In genomic region chr22:31230155-31230870, GRCh38 we compare ENCODE assay signal across 9 cellular contexts. TPM values are rescaled to one million over a fixed set of nuclear protein-coding genes. Genes with fewer than 3 reads are reported as not detected.
DNase-seq lines count a peak whose midpoint lies in the region; ATAC-seq and TF ChIP-seq lines count a peak whose summit lies in the region.
"Had no signal": no experiment of that assay in that cellular context is flagged by ENCODE, and none has a peak within 500 bp of the region (broad histone marks: within the 10 kb centered on the region; RNA-seq: fewer than 3 reads in every experiment).

No MANE protein-coding gene starts in this region.

- TF ChIP-seq CTCF in AG09309 (IDR thresholded peaks at IDR 0.05; ENCODE audit: control insufficient read depth, insufficient read depth, low read depth, low read length, missing control alignments) (no peak), choroid plexus epithelial cell (conservative IDR thresholded peaks at IDR 0.05; ENCODE audit: low read depth, low read length) (no peak), H9 (conservative IDR thresholded peaks at IDR 0.05) (no peak)

- H2BK20ac ChIP-seq in H9 (ENCODE audit: low read depth, low read length, poor library complexity, severe bottlenecking): no peak overlapping the region

- no peak overlapping the region for H3K4ac ChIP-seq in H9 (ENCODE audit: low read depth, low read length)

- no peaks in the 10 kb centered on the region for H3K23me2 ChIP-seq in H9 (ENCODE audit: insufficient read length, low read depth, low read length, poor library complexity, severe bottlenecking)

- H3K36me3 Mint-ChIP-seq in H9 (ENCODE audit: insufficient read depth in 1 of 3, low read depth in 3 of 3): peaks cover 3 to 40% (median 13%) of the 10 kb centered on the region in 3 experiments; a peak in 6 of 7 replicates

- H3K27ac ChIP-seq in muscle layer of colon (ENCODE audit: low read depth, low read length) (peak overlapping the region; percentile 48), H9 (ENCODE audit: insufficient read length, low read depth, low read length) (no peak overlapping the region)

- no peak overlapping the region for H3K4me2 ChIP-seq in H9 (ENCODE audit: insufficient read depth, insufficient read length, low read length)

- no peaks in the 10 kb centered on the region for H3K79me1 ChIP-seq in H9 (ENCODE audit: insufficient read depth, low read depth, low read length, poor library complexity, severe bottlenecking)

- no peaks in the 10 kb centered on the region for H3K9me3 Mint-ChIP-seq in H9

- no peak overlapping the region for H4K5ac ChIP-seq in H9 (ENCODE audit: insufficient read length, low read depth, low read length)

- DNase-seq in AG09309 (ENCODE audit: low read depth) (peak; percentile 57), Kasumi-1 (lab: John Stamatoyannopoulos, UW) (peak; percentile 36), choroid plexus epithelial cell (ENCODE audit: low read depth) (peak; percentile 81), H9 (no peak), GOT3 (lab: John Stamatoyannopoulos, UW) (no peak)
- DNase-seq: activated CD8-positive, alpha-beta memory T cell treated with anti-CD3 and anti-CD28 coated beads for 24 hours had no signal

- H3K23ac ChIP-seq in H9 (ENCODE audit: insufficient read length, low read depth, low read length): no peak overlapping the region

- no peak for ATAC-seq in GM18868 (IDR thresholded peaks at IDR 0.05; ENCODE audit: unreplicated experiment)
- no peak for ATAC-seq in GM21723 (IDR thresholded peaks at IDR 0.05; ENCODE audit: unreplicated experiment)

- H3K9ac ChIP-seq in muscle layer of colon (ENCODE audit: low read length): peak overlapping the region; percentile 10
- no peak overlapping the region for H3K9ac ChIP-seq in H9 (ENCODE audit: extremely low read depth, insufficient read length, low read length)

- no peak overlapping the region for H3K56ac ChIP-seq in H9 (ENCODE audit: insufficient read length, low read depth, low read length)

- no peak overlapping the region for H4K91ac ChIP-seq in H9 (ENCODE audit: insufficient read length, low read depth, low read length)

- no peak overlapping the region for H2BK120ac ChIP-seq in H9 (ENCODE audit: low read depth, low read length, poor library complexity, severe bottlenecking)

- no peak overlapping the region for H4K8ac ChIP-seq in H9 (replicated peaks; ENCODE audit: insufficient read length, low read depth, low read length)

- H3K4me1 ChIP-seq in muscle layer of colon (ENCODE audit: insufficient read depth, low read length) (peaks cover 35% of the 10 kb centered on the region), H9 (ENCODE audit: insufficient read depth, low read length) (no peaks in the 10 kb centered on the region)

- no peaks in the 10 kb centered on the region for H3K36me3 ChIP-seq in muscle layer of colon (ENCODE audit: insufficient read depth, low read length)

- no peak overlapping the region for H3K14ac ChIP-seq in H9 (ENCODE audit: insufficient read depth, low read length)

- no peak overlapping the region for H3T11ph ChIP-seq in H9 (ENCODE audit: low read length)

- H3K79me2 ChIP-seq in H9 (ENCODE audit: insufficient read depth, low read length): no peaks in the 10 kb centered on the region

- H2BK15ac ChIP-seq in H9 (ENCODE audit: low read depth, low read length): no peak overlapping the region

- no peaks in the 10 kb centered on the region for H3K27me3 ChIP-seq in muscle layer of colon (ENCODE audit: control insufficient read depth in 1 of 2, insufficient read depth in 2 of 2, low read length in 2 of 2)
- no peaks in the 10 kb centered on the region for H3K27me3 ChIP-seq in H9 (ENCODE audit: insufficient read depth, low read length)

- no peak overlapping the region for H3K18ac ChIP-seq in H9 (ENCODE audit: insufficient read length, low read depth, low read length)

- H3K4me3 ChIP-seq in AG09309 (ENCODE audit: control insufficient read depth, low read depth, low read length) (no peak overlapping the region), choroid plexus epithelial cell (ENCODE audit: low read depth, low read length) (no peak overlapping the region), muscle layer of colon (ENCODE audit: low read depth in 1 of 2, low read length in 2 of 2) (no peak overlapping the region)

- H3K4me1 Mint-ChIP-seq in H9: peaks cover 10 to 15% of the 10 kb centered on the region in 2 experiments

- H2AFZ ChIP-seq in H9 (ENCODE audit: low read length): no peak overlapping the region

- no peak overlapping the region for H2BK12ac ChIP-seq in H9 (ENCODE audit: insufficient read length, low read depth, low read length)

- H3K4me3 Mint-ChIP-seq in H9: no peak overlapping the region

- H2BK5ac ChIP-seq in H9 (ENCODE audit: insufficient read length, low read length): no peak overlapping the region

- no peaks in the 10 kb centered on the region for H4K20me1 ChIP-seq in H9 (ENCODE audit: control insufficient read depth, insufficient read depth, insufficient read length)

- no peak overlapping the region for H2AK5ac ChIP-seq in H9 (ENCODE audit: insufficient read length, low read length)

- H3K27me3 Mint-ChIP-seq in H9 (ENCODE audit: low read depth): no peaks in the 10 kb centered on the region

- no CpG with 5 or more reads among the region's 6 CpGs for WGBS in H9 (ENCODE audit: extremely low coverage, insufficient read length, low lambda C conversion rate)

- H3K27ac Mint-ChIP-seq in H9: peak overlapping the region in 1 of 3 experiments; percentile 70; a peak in 3 of 7 replicates

- H3K9me3 ChIP-seq in muscle layer of colon (ENCODE audit: low read length): no peaks in the 10 kb centered on the region
- no peaks in the 10 kb centered on the region for H3K9me3 ChIP-seq in H9 (ENCODE audit: control insufficient read depth, low read depth, low read length)

RNA-seq across cellular contexts. Expression of gene LIMK2, which starts 18.2 kb away (rescaled TPM):
- total RNA-seq in H9 (2021): 50.5 and 51.3 TPM in 2 replicates

Comparison
In these comparisons a context has a peak if more than half of its experiments do, and no peak if none do; other contexts are left out.
1. DNase-seq: peak in AG09309 (single experiment), Kasumi-1 (2 of 2) and choroid plexus epithelial cell (single experiment); none in H9 (single experiment) and GOT3 (single experiment).